In the genomic region with DNA sequence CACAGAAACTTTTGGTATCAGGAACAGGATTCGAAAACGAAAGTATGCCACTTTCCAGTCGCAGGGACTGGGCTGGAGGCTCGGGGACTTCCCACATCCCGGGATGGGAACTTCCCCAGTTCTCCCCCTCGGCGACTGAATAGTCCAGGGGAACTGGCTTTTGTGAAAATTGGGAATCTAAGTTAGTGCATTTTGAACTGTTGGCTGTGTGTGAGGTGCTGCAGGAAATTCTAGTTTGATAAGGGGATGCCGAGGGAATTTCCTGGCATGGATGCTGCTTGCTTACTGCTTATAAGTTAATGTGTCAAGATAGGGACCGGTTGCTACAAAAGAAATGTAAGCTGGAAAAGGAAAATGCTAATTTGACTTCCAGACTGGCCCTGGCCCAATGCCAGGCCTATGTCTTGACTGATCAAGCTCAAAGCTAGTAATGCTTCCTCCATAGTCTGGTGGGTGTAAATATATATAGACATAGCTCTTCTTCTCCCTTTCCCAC, we compare ENCODE assay signal across 7 cellular contexts.
DNase-seq lines count a peak whose midpoint lies in the region; ATAC-seq lines count a peak whose summit lies in the region.

No MANE protein-coding gene starts in this region.

- H3K79me1 ChIP-seq in neuronal stem cell (ENCODE audit: low read depth, low read length): no peaks in the 10 kb centered on the region

- no peaks in the 10 kb centered on the region for H3K4me1 ChIP-seq in neuronal stem cell (ENCODE audit: control insufficient read depth in 2 of 2, insufficient read depth in 1 of 2, low read depth in 1 of 2, low read length in 2 of 2)

- no peak overlapping the region for H3K4ac ChIP-seq in neuronal stem cell (ENCODE audit: low read length)

- H3K18ac ChIP-seq in neuronal stem cell (ENCODE audit: low read length): no peak overlapping the region

- no peaks in the 10 kb centered on the region for H3K36me3 ChIP-seq in neuronal stem cell (replicated peaks in 1 of 2; ENCODE audit: control insufficient read depth in 2 of 2, insufficient read depth in 2 of 2, low read length in 2 of 2)

- H3K9me3 ChIP-seq in neuronal stem cell (replicated peaks in 1 of 2; ENCODE audit: control insufficient read depth in 2 of 2, insufficient read depth in 1 of 2, low read depth in 1 of 2, low read length in 2 of 2): peaks cover 0 to 3% of the 10 kb centered on the region in 2 donors

- H3K27me3 ChIP-seq in neuronal stem cell (ENCODE audit: control insufficient read depth in 3 of 3, insufficient read depth in 3 of 3, low read depth in 1 of 3, low read length in 3 of 3): peaks cover 0 to 12% (median 0%) of the 10 kb centered on the region in 3 experiments

- H2BK15ac ChIP-seq in neuronal stem cell (ENCODE audit: low read length): no peak overlapping the region

- H3K9ac ChIP-seq in neuronal stem cell (ENCODE audit: low read depth, low read length, poor library complexity): no peak overlapping the region

- H2AK5ac ChIP-seq in neuronal stem cell (ENCODE audit: low read depth, low read length): no peak overlapping the region

- peak overlapping the region; percentile 80 for H2AFZ ChIP-seq in neuronal stem cell (ENCODE audit: low read length)

- no peak overlapping the region for H2BK5ac ChIP-seq in neuronal stem cell (ENCODE audit: low read length)

- H3K4me3 ChIP-seq in neuronal stem cell (ENCODE audit: low read length in 2 of 2): no peak overlapping the region

- peak overlapping the region; percentile 45 for H3K27ac ChIP-seq in epithelial cell of prostate
- H3K27ac ChIP-seq in neuronal stem cell (replicated peaks; ENCODE audit: low read length): no peak overlapping the region

- DNase-seq in GM03348 (ENCODE audit: low spot score) (peak; percentile 62), NCI-H526 treated with DMSO at 0.1 percent for 48 hours (lab: John Stamatoyannopoulos, UW) (peak; percentile 59), epithelial cell of prostate (ENCODE audit: low read depth, low spot score) (peak; percentile 33), neuronal stem cell (ENCODE audit: low spot score) (no peak)

- H4K91ac ChIP-seq in neuronal stem cell (ENCODE audit: low read depth, low read length, poor library complexity): no peak overlapping the region

- WGBS in neuronal stem cell (ENCODE audit: extremely low coverage in 2 of 2, insufficient read length in 2 of 2, insufficient replicate concordance in 1 of 2), 2 donors: no CpG with 5 or more reads among the region's 9 CpGs

- no peak overlapping the region for H3K14ac ChIP-seq in neuronal stem cell (ENCODE audit: low read length)

- no peak overlapping the region for H3K23ac ChIP-seq in neuronal stem cell (ENCODE audit: low read depth, low read length, poor library complexity)

- no peak overlapping the region for H2BK12ac ChIP-seq in neuronal stem cell (ENCODE audit: low read length)

- H2BK120ac ChIP-seq in neuronal stem cell (ENCODE audit: low read depth, low read length): no peak overlapping the region

- no peak overlapping the region for H3K4me2 ChIP-seq in neuronal stem cell (ENCODE audit: insufficient read depth, low read length, poor library complexity, severe bottlenecking)

- H4K8ac ChIP-seq in neuronal stem cell (ENCODE audit: low read depth, low read length): no peak overlapping the region

- ATAC-seq in GM21723 (IDR thresholded peaks at IDR 0.05; ENCODE audit: unreplicated experiment) (no peak), HG03565 (IDR thresholded peaks at IDR 0.05; ENCODE audit: unreplicated experiment) (no peak), GM21619 (IDR thresholded peaks at IDR 0.05; ENCODE audit: unreplicated experiment) (no peak)
